In the genomic region with DNA sequence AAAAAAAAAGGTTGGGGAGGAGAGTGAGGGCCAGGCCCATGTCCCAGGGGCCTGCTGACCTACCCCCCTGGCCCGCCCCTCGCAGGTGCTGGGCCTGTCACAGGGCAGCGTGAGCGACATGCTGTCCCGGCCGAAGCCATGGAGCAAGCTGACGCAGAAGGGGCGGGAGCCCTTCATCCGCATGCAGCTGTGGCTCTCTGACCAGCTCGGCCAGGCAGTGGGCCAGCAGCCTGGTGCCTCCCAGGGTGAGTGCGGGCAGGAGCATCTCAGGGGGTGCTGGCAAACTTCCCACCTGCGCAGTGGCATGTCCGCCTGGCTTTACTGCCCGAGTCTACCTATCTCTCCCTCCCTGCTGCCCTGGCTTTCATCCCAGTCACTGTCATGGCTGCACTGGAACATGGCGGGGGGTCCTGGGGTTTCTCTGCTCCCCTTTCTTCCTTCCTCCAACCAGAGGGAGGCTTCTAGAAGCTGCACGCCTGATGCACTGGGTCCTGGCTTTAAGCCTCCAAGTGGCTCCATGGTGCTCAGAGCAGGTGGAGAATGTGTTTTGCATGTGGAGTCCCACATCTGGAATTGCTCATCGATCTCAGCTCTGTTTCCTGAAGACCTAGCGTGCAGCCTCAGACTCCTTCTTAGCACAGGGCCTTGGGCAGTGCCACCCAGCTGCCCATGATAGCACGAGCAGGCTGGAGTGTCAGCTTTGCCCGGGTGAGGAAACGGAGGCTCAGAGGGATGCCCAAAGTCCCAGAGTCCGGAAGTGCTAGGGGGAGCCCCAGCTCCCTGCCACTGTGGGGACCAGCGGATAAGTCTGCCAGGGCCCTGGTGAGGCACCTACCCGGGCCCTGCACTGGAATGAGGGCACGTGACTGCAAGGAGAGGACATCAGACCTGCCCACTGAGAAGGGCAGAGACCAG, we compare ENCODE assay signal across 17 cellular contexts. TPM values are rescaled to one million over a fixed set of nuclear protein-coding genes. Genes with fewer than 3 reads are reported as not detected.
A peak's percentile ranks its signal among the peaks of the same experiment; 100 is the strongest.
DNase-seq lines count a peak whose midpoint lies in the region.
"Had no signal": no experiment of that assay in that cellular context is flagged by ENCODE, and none has a peak within 500 bp of the region (broad histone marks: within the 10 kb centered on the region; RNA-seq: fewer than 3 reads in every experiment).

No MANE protein-coding gene starts in this region.

- H2BK5ac ChIP-seq in mesenchymal stem cell (ENCODE audit: low read depth, low read length, poor library complexity, severe bottlenecking) = no peak overlapping the region

- no peaks in the 10 kb centered on the region for H3K79me1 ChIP-seq in mesenchymal stem cell (replicated peaks; ENCODE audit: low read length, poor library complexity, severe bottlenecking)

- 86% methylated on average over 25 of the region's 25 CpGs for WGBS in mesenchymal stem cell

- no peak overlapping the region for H3K14ac ChIP-seq in mesenchymal stem cell (ENCODE audit: low read length in 2 of 2)

- no peak overlapping the region for H3K4me3 ChIP-seq in mesenchymal stem cell (ENCODE audit: insufficient read depth in 1 of 2, low read depth in 1 of 2, low read length in 2 of 2)
- H3K4me3 ChIP-seq: BLaER1 treated with 17β-estradiol and CSF1 and Interleukin-3, amounts not matched to agents 10 nM and 100 nM; colonic mucosa; esophagus squamous epithelium; stomach had no signal

- H3K9me3 ChIP-seq in mesenchymal stem cell (ENCODE audit: control insufficient read depth, low read length) = no peaks in the 10 kb centered on the region
- H3K9me3 ChIP-seq: BLaER1 treated with 17β-estradiol and CSF1 and Interleukin-3, amounts not matched to agents 10 nM and 100 nM; colonic mucosa; esophagus squamous epithelium; stomach had no signal

- H3K9ac ChIP-seq in mesenchymal stem cell (ENCODE audit: low read length) = no peak overlapping the region
- H3K9ac ChIP-seq: BLaER1 treated with 17β-estradiol and CSF1 and Interleukin-3, amounts not matched to agents 10 nM and 100 nM had no signal

- no peak overlapping the region for H2BK120ac ChIP-seq in mesenchymal stem cell (ENCODE audit: low read depth, low read length)

- no peak overlapping the region for H3K4me2 ChIP-seq in mesenchymal stem cell (ENCODE audit: low read length, poor library complexity, severe bottlenecking)
- H3K4me2 ChIP-seq: BLaER1 treated with 17β-estradiol and CSF1 and Interleukin-3, amounts not matched to agents 10 nM and 100 nM had no signal

- H2AFZ ChIP-seq in mesenchymal stem cell (ENCODE audit: low read depth, low read length) = no peak overlapping the region

- H3K27me3 ChIP-seq in mesenchymal stem cell (ENCODE audit: control insufficient read depth in 1 of 2, insufficient read depth in 1 of 2, low read length in 2 of 2) = peaks cover 0 to 4% of the 10 kb centered on the region in 2 experiments
- H3K27me3 ChIP-seq: BLaER1 treated with 17β-estradiol and CSF1 and Interleukin-3, amounts not matched to agents 10 nM and 100 nM; colonic mucosa had no signal

- no peak overlapping the region for H3K4ac ChIP-seq in mesenchymal stem cell (ENCODE audit: low read depth in 1 of 2, low read length in 2 of 2)

- H4K8ac ChIP-seq in mesenchymal stem cell (ENCODE audit: low read length) = no peak overlapping the region

- no peaks in the 10 kb centered on the region for H3K4me1 ChIP-seq in mesenchymal stem cell (ENCODE audit: control insufficient read depth, insufficient read depth, low read depth, low read length)
- H3K4me1 ChIP-seq: colonic mucosa, esophagus squamous epithelium, stomach had no signal

- H4K91ac ChIP-seq in mesenchymal stem cell (ENCODE audit: low read length) = no peak overlapping the region

- DNase-seq in C1 segment of cervical spinal cord (lab: John Stamatoyannopoulos, UW) (peak in 10 of 14 donors; percentile 2 to 43 (median 13)), LHCN-M2 (ENCODE audit: low read depth) (peak; percentile 49), amygdala (lab: John Stamatoyannopoulos, UW) (peak in 35 of 56 donors; percentile 1 to 80 (median 34)), medulla oblongata (ENCODE audit: extremely low spot score) (peak; percentile 34), mesenchymal stem cell (no peak), RKO (ENCODE audit: low spot score) (no peak), HuH-7.5 (ENCODE audit: low spot score) (no peak)
- DNase-seq in stimulated activated CD4-positive, alpha-beta T cell treated with anti-CD3 and anti-CD28 coated beads, Interleukin-4, amount 100 ng/mL, for 24 hours = no peak
- DNase-seq: activated CD8-positive, alpha-beta memory T cell treated with anti-CD3 and anti-CD28 coated beads, Interleukin-2, amount 10 ng/mL, durations not matched to agents 7 days and 5 days; activated naive CD8-positive, alpha-beta T cell treated with anti-CD3 and anti-CD28 coated beads for 36 hours; colonic mucosa; esophagus squamous epithelium; KBM-7; NCI-H2171 treated with DMSO at 0.1 percent for 48 hours; retina; stomach had no signal

- H2AK5ac ChIP-seq in mesenchymal stem cell (ENCODE audit: low read length, severe bottlenecking) = no peak overlapping the region

- H3K23ac ChIP-seq in mesenchymal stem cell (ENCODE audit: low read length in 2 of 2) = no peak overlapping the region

- no peak overlapping the region for H2BK12ac ChIP-seq in mesenchymal stem cell (ENCODE audit: low read length in 2 of 2)

- H3K27ac ChIP-seq in mesenchymal stem cell (ENCODE audit: low read length, poor library complexity, severe bottlenecking) = no peak overlapping the region
- H3K27ac ChIP-seq: BLaER1 treated with 17β-estradiol and CSF1 and Interleukin-3, amounts not matched to agents 10 nM and 100 nM; colonic mucosa; esophagus squamous epithelium; stomach had no signal

- H3K36me3 ChIP-seq in mesenchymal stem cell (ENCODE audit: control insufficient read depth in 1 of 2, insufficient read depth in 2 of 2, low read depth in 1 of 2, low read length in 2 of 2) = no peaks in the 10 kb centered on the region
- H3K36me3 ChIP-seq: BLaER1 treated with 17β-estradiol and CSF1 and Interleukin-3, amounts not matched to agents 10 nM and 100 nM; colonic mucosa; esophagus squamous epithelium; stomach had no signal

- H3K18ac ChIP-seq in mesenchymal stem cell (ENCODE audit: low read depth in 1 of 2, low read length in 2 of 2) = no peak overlapping the region

- H2BK15ac ChIP-seq in mesenchymal stem cell (ENCODE audit: low read depth, poor library complexity, severe bottlenecking) = no peak overlapping the region

RNA-seq across cellular contexts. Expression of a gene that starts 46.3 kb away (rescaled TPM):
- 14.5 and 19.7 TPM in 2 replicates for total RNA-seq in LHCN-M2 (2014; rRNA removed)
- 8.5 TPM for polyA plus RNA-seq in LHCN-M2 (2012)
- 6.6 TPM for polyA plus RNA-seq in mesenchymal stem cell (2013, experiment 1 of 2)
- polyA plus RNA-seq in mesenchymal stem cell (2013, experiment 2 of 2) = 6.5 TPM

Comparison
In these comparisons a context has a peak if more than half of its experiments do, and no peak if none do; other contexts are left out.
1. DNase-seq: peak in C1 segment of cervical spinal cord (10 of 14), LHCN-M2 (single experiment), amygdala (35 of 56) and medulla oblongata (single experiment); none in mesenchymal stem cell (single experiment), stimulated activated CD4-positive, alpha-beta T cell treated with anti-CD3 and anti-CD28 coated beads, Interleukin-4, amount 100 ng/mL, for 24 hours (single experiment), RKO (single experiment) and HuH-7.5 (single experiment).